1 cellular context compared by ENCODE assay signal in the genomic region with DNA sequence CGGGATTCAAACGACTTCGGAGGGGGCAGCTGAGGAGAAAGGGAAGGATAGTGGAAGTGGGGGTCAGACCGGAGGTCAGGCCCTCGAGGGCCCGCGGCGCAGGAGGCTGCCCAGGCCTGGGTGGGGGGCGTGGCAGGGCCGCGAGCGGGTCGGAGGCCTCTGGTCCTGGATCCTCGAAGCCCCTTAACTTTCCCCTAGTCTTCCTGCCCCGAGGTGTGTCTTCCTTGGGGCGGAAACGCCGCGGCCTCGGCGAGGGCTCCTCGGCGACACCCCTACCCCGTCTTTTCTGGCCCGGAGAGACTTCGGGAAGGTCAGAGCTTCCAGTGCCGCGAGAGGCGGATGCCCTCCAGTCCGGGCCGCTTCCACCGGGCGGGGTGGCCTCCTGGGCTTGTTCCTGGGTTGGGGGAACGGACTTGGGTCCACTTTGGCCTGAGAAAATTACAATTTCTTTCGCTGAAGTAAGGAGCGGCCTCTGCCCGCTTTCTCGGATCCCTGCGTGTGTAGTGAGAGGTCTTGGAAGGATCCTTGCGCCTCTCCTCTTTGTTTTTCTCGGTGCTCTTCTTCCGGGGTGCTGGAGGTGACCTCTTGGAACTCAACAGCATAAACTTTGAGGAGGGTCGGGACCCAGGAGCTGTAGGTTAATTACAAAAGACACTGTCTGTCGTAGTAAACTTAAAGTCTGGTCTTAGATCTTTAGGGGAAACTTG.
TF ChIP-seq lines count a peak whose summit lies in the region.

No MANE protein-coding gene starts in this region.

TF ChIP-seq in HepG2, 621 proteins besides CTCF, POLR2A, EP300 and RAD21 (continued from another document and continues in another):
- TF ChIP-seq SRF (IDR thresholded peaks at IDR 0.05; ENCODE audit: low read depth, low read length) (no peak), FOXP1 (IDR thresholded peaks at IDR 0.05) (no peak), FOXP1 (CRISPR knock-in tag; IDR thresholded peaks at IDR 0.05) (no peak), KMT2B (CRISPR knock-in tag; IDR thresholded peaks at IDR 0.05) (no peak), JARID2 (CRISPR knock-in tag; IDR thresholded peaks at IDR 0.05; ENCODE audit: insufficient replicate concordance) (no peak), ZNF460 (CRISPR knock-in tag; IDR thresholded peaks at IDR 0.05; ENCODE audit: borderline replicate concordance) (no peak), RBFOX2 (IDR thresholded peaks at IDR 0.05; ENCODE audit: low read depth, low read length) (peak; percentile 30; the same call in 1 of the 2 replicates), ZNF782 (CRISPR knock-in tag; IDR thresholded peaks at IDR 0.05; ENCODE audit: borderline replicate concordance) (0 out of 2 replicates have a peak, but pooled peaks have one; percentile 1), ZNF619 (CRISPR knock-in tag; IDR thresholded peaks at IDR 0.05) (0 out of 2 replicates have a peak, but pooled peaks have one; percentile 47), HNF4G (IDR thresholded peaks at IDR 0.05; ENCODE audit: borderline replicate concordance, low read depth, low read length) (no peak), HNF4G (CRISPR knock-in tag; IDR thresholded peaks at IDR 0.05; ENCODE audit: borderline replicate concordance, low read depth) (no peak), ZNF816 (CRISPR knock-in tag; IDR thresholded peaks at IDR 0.05; ENCODE audit: borderline replicate concordance) (no peak), ZNF484 (CRISPR knock-in tag; IDR thresholded peaks at IDR 0.05; ENCODE audit: borderline replicate concordance, low read depth) (0 out of 2 replicates have a peak, but pooled peaks have one; percentile 11), REL (CRISPR knock-in tag; conservative IDR thresholded peaks at IDR 0.05) (0 out of 2 replicates have a peak, but pooled peaks have one; percentile 19), ZNF230 (CRISPR knock-in tag; IDR thresholded peaks at IDR 0.05) (0 out of 2 replicates have a peak, but pooled peaks have one; percentile 30), NFE2L1 (CRISPR knock-in tag; IDR thresholded peaks at IDR 0.05; ENCODE audit: borderline replicate concordance) (peak; percentile 49; the same call in 1 of the 2 replicates), FOSL1 (CRISPR knock-in tag; IDR thresholded peaks at IDR 0.05; ENCODE audit: borderline replicate concordance) (no peak), POGZ (CRISPR knock-in tag; IDR thresholded peaks at IDR 0.05) (no peak), ZKSCAN5 (CRISPR knock-in tag; IDR thresholded peaks at IDR 0.05) (no peak; the same call in 1 of the 2 replicates), SRSF4 (IDR thresholded peaks at IDR 0.05; ENCODE audit: low read depth, low read length, poor library complexity, severe bottlenecking) (no peak), ZMYM4 (CRISPR knock-in tag; IDR thresholded peaks at IDR 0.05) (no peak), ZNF746 (CRISPR knock-in tag; IDR thresholded peaks at IDR 0.05) (no peak), MTF1 (CRISPR knock-in tag; IDR thresholded peaks at IDR 0.05) (no peak), ZSCAN20 (CRISPR knock-in tag; IDR thresholded peaks at IDR 0.05; ENCODE audit: borderline replicate concordance) (no peak), RNF2 (conservative IDR thresholded peaks at IDR 0.05; ENCODE audit: low read depth) (no peak), ZNF101 (CRISPR knock-in tag; IDR thresholded peaks at IDR 0.05; ENCODE audit: borderline replicate concordance, low read depth) (no peak), TBP (CRISPR knock-in tag; IDR thresholded peaks at IDR 0.05) (no peak), IRX3 (CRISPR knock-in tag; IDR thresholded peaks at IDR 0.05; ENCODE audit: borderline replicate concordance, low read depth) (0 out of 2 replicates have a peak, but pooled peaks have one; percentile 51), FOSL2 (CRISPR knock-in tag; IDR thresholded peaks at IDR 0.05) (no peak), RFXANK (CRISPR knock-in tag; IDR thresholded peaks at IDR 0.05) (no peak)
- TF ChIP-seq, protein P1, sequence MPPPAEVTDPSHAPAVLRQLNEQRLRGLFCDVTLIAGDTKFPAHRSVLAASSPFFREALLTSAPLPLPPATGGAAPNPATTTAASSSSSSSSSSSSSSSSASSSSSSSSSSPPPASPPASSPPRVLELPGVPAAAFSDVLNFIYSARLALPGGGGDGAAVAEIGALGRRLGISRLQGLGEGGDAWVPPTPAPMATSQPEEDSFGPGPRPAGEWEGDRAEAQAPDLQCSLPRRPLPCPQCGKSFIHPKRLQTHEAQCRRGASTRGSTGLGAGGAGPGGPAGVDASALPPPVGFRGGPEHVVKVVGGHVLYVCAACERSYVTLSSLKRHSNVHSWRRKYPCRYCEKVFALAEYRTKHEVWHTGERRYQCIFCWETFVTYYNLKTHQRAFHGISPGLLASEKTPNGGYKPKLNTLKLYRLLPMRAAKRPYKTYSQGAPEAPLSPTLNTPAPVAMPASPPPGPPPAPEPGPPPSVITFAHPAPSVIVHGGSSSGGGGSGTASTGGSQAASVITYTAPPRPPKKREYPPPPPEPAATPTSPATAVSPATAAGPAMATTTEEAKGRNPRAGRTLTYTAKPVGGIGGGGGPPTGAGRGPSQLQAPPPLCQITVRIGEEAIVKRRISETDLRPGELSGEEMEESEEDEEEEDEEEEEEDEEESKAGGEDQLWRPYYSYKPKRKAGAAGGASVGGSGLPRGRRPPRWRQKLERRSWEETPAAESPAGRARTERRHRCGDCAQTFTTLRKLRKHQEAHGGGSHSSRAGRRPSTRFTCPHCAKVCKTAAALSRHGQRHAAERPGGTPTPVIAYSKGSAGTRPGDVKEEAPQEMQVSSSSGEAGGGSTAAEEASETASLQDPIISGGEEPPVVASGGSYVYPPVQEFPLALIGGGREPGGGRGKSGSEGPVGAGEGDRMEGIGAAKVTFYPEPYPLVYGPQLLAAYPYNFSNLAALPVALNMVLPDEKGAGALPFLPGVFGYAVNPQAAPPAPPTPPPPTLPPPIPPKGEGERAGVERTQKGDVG (CRISPR knock-in tag; IDR thresholded peaks at IDR 0.05; ENCODE audit: borderline replicate concordance): peak; percentile 90
- TF ChIP-seq, protein P2, sequence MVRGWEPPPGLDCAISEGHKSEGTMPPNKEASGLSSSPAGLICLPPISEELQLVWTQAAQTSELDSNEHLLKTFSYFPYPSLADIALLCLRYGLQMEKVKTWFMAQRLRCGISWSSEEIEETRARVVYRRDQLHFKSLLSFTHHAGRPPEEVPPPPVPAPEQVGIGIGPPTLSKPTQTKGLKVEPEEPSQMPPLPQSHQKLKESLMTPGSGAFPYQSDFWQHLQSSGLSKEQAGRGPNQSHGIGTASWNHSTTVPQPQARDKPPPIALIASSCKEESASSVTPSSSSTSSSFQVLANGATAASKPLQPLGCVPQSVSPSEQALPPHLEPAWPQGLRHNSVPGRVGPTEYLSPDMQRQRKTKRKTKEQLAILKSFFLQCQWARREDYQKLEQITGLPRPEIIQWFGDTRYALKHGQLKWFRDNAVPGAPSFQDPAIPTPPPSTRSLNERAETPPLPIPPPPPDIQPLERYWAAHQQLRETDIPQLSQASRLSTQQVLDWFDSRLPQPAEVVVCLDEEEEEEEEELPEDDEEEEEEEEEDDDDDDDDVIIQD (CRISPR knock-in tag; IDR thresholded peaks at IDR 0.05; ENCODE audit: low read depth): no peak
- TF ChIP-seq, protein P3, sequence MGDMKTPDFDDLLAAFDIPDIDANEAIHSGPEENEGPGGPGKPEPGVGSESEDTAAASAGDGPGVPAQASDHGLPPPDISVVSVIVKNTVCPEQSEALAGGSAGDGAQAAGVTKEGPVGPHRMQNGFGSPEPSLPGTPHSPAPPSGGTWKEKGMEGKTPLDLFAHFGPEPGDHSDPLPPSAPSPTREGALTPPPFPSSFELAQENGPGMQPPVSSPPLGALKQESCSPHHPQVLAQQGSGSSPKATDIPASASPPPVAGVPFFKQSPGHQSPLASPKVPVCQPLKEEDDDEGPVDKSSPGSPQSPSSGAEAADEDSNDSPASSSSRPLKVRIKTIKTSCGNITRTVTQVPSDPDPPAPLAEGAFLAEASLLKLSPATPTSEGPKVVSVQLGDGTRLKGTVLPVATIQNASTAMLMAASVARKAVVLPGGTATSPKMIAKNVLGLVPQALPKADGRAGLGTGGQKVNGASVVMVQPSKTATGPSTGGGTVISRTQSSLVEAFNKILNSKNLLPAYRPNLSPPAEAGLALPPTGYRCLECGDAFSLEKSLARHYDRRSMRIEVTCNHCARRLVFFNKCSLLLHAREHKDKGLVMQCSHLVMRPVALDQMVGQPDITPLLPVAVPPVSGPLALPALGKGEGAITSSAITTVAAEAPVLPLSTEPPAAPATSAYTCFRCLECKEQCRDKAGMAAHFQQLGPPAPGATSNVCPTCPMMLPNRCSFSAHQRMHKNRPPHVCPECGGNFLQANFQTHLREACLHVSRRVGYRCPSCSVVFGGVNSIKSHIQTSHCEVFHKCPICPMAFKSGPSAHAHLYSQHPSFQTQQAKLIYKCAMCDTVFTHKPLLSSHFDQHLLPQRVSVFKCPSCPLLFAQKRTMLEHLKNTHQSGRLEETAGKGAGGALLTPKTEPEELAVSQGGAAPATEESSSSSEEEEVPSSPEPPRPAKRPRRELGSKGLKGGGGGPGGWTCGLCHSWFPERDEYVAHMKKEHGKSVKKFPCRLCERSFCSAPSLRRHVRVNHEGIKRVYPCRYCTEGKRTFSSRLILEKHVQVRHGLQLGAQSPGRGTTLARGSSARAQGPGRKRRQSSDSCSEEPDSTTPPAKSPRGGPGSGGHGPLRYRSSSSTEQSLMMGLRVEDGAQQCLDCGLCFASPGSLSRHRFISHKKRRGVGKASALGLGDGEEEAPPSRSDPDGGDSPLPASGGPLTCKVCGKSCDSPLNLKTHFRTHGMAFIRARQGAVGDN (CRISPR knock-in tag; IDR thresholded peaks at IDR 0.05): peak; percentile 40; the same call in 1 of the 2 replicates
- TF ChIP-seq, protein P4, sequence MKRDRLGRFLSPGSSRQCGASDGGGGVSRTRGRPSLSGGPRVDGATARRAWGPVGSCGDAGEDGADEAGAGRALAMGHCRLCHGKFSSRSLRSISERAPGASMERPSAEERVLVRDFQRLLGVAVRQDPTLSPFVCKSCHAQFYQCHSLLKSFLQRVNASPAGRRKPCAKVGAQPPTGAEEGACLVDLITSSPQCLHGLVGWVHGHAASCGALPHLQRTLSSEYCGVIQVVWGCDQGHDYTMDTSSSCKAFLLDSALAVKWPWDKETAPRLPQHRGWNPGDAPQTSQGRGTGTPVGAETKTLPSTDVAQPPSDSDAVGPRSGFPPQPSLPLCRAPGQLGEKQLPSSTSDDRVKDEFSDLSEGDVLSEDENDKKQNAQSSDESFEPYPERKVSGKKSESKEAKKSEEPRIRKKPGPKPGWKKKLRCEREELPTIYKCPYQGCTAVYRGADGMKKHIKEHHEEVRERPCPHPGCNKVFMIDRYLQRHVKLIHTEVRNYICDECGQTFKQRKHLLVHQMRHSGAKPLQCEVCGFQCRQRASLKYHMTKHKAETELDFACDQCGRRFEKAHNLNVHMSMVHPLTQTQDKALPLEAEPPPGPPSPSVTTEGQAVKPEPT (CRISPR knock-in tag; IDR thresholded peaks at IDR 0.05; ENCODE audit: low read depth): 0 out of 2 replicates have a peak, but pooled peaks have one; percentile 34
- TF ChIP-seq, protein P5, sequence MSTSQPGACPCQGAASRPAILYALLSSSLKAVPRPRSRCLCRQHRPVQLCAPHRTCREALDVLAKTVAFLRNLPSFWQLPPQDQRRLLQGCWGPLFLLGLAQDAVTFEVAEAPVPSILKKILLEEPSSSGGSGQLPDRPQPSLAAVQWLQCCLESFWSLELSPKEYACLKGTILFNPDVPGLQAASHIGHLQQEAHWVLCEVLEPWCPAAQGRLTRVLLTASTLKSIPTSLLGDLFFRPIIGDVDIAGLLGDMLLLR (CRISPR knock-in tag; IDR thresholded peaks at IDR 0.05): no peak
- TF ChIP-seq, protein P6, sequence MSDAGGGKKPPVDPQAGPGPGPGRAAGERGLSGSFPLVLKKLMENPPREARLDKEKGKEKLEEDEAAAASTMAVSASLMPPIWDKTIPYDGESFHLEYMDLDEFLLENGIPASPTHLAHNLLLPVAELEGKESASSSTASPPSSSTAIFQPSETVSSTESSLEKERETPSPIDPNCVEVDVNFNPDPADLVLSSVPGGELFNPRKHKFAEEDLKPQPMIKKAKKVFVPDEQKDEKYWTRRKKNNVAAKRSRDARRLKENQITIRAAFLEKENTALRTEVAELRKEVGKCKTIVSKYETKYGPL (CRISPR knock-in tag; IDR thresholded peaks at IDR 0.05): no peak
- TF ChIP-seq, protein P7, sequence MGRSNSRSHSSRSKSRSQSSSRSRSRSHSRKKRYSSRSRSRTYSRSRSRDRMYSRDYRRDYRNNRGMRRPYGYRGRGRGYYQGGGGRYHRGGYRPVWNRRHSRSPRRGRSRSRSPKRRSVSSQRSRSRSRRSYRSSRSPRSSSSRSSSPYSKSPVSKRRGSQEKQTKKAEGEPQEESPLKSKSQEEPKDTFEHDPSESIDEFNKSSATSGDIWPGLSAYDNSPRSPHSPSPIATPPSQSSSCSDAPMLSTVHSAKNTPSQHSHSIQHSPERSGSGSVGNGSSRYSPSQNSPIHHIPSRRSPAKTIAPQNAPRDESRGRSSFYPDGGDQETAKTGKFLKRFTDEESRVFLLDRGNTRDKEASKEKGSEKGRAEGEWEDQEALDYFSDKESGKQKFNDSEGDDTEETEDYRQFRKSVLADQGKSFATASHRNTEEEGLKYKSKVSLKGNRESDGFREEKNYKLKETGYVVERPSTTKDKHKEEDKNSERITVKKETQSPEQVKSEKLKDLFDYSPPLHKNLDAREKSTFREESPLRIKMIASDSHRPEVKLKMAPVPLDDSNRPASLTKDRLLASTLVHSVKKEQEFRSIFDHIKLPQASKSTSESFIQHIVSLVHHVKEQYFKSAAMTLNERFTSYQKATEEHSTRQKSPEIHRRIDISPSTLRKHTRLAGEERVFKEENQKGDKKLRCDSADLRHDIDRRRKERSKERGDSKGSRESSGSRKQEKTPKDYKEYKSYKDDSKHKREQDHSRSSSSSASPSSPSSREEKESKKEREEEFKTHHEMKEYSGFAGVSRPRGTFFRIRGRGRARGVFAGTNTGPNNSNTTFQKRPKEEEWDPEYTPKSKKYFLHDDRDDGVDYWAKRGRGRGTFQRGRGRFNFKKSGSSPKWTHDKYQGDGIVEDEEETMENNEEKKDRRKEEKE (IDR thresholded peaks at IDR 0.05): no peak
- TF ChIP-seq, protein P8, sequence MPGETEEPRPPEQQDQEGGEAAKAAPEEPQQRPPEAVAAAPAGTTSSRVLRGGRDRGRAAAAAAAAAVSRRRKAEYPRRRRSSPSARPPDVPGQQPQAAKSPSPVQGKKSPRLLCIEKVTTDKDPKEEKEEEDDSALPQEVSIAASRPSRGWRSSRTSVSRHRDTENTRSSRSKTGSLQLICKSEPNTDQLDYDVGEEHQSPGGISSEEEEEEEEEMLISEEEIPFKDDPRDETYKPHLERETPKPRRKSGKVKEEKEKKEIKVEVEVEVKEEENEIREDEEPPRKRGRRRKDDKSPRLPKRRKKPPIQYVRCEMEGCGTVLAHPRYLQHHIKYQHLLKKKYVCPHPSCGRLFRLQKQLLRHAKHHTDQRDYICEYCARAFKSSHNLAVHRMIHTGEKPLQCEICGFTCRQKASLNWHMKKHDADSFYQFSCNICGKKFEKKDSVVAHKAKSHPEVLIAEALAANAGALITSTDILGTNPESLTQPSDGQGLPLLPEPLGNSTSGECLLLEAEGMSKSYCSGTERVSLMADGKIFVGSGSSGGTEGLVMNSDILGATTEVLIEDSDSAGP (CRISPR knock-in tag; IDR thresholded peaks at IDR 0.05; ENCODE audit: borderline replicate concordance): no peak
- TF ChIP-seq, protein P9, sequence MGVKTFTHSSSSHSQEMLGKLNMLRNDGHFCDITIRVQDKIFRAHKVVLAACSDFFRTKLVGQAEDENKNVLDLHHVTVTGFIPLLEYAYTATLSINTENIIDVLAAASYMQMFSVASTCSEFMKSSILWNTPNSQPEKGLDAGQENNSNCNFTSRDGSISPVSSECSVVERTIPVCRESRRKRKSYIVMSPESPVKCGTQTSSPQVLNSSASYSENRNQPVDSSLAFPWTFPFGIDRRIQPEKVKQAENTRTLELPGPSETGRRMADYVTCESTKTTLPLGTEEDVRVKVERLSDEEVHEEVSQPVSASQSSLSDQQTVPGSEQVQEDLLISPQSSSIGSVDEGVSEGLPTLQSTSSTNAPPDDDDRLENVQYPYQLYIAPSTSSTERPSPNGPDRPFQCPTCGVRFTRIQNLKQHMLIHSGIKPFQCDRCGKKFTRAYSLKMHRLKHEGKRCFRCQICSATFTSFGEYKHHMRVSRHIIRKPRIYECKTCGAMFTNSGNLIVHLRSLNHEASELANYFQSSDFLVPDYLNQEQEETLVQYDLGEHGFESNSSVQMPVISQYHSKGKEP (CRISPR knock-in tag; IDR thresholded peaks at IDR 0.05): 0 out of 2 replicates have a peak, but pooled peaks have one; percentile 51
